ENCODE assay signal across 10 cellular contexts in genomic region chr22:38751066-38751421, GRCh38. TPM values are rescaled to one million over a fixed set of nuclear protein-coding genes. Genes with fewer than 3 reads are reported as not detected.
DNase-seq lines count a peak whose midpoint lies in the region; ATAC-seq and FAIRE-seq lines count a peak whose summit lies in the region.
"Had no signal": no experiment of that assay in that cellular context is flagged by ENCODE, and none has a peak within 500 bp of the region (broad histone marks: within the 10 kb centered on the region; RNA-seq: fewer than 3 reads in every experiment).

No MANE protein-coding gene starts in this region.

- H3K27ac ChIP-seq in epithelial cell of prostate (peak overlapping the region; percentile 79), small intestine (ENCODE audit: low read depth in 1 of 2, low read length in 1 of 2) (peak overlapping the region; percentile 12 to 55)
- H3K27ac ChIP-seq: SJSA1 had no signal

- CTCF ChIA-PET in T-cell (lab: Charles Lee) = interaction anchor here in 1 of 2 donors (1.4 kb wide), 1 partner anchor 45 kb away, joined by 7 read pairs; the partner anchor contains the start of gene GTPBP1

- H3K27me3 ChIP-seq in small intestine (ENCODE audit: control insufficient read depth in 2 of 2, insufficient read depth in 2 of 2, low read length in 2 of 2) = no peaks in the 10 kb centered on the region
- H3K27me3 ChIP-seq: SJSA1 had no signal

- DNase-seq in T-helper 1 cell (no peak), T-cell (no peak), epithelial cell of prostate (ENCODE audit: low read depth, low spot score) (no peak), small intestine (no peak), kidney glomerular epithelial cell (lab: John Stamatoyannopoulos, UW) (no peak), islet precursor cell (no peak)
- DNase-seq: DMS53 had no signal

- H3K4me1 Mint-ChIP-seq in T-helper 1 cell treated with Interleukin-12 subunit alpha and Interleukin-12 subunit beta and Interleukin-4 antibody, amounts not matched to agents 30 μg/mL and 1 μg/mL, for 36 hours (ENCODE audit: low read depth) = peaks cover 37% of the 10 kb centered on the region
- peaks cover 51 to 60% (median 59%) of the 10 kb centered on the region in 3 donors for H3K4me1 Mint-ChIP-seq in T-cell

- no peak for FAIRE-seq in small intestine (lab: Jason Lieb, UNC)

- H3K36me3 Mint-ChIP-seq in T-helper 1 cell treated with Interleukin-12 subunit alpha and Interleukin-12 subunit beta and Interleukin-4 antibody, amounts not matched to agents 30 μg/mL and 1 μg/mL, for 36 hours (ENCODE audit: low read depth) = peaks cover 56% of the 10 kb centered on the region
- peaks cover 64% of the 10 kb centered on the region for H3K36me3 Mint-ChIP-seq in T-cell

- H3K9me3 ChIP-seq in small intestine (ENCODE audit: control insufficient read depth, low read depth) = no peaks in the 10 kb centered on the region

- H3K4me3 ChIP-seq in small intestine (ENCODE audit: low read depth in 1 of 2, low read length in 2 of 2) = no peak overlapping the region
- H3K4me3 ChIP-seq: SJSA1 had no signal

- H3K27me3 Mint-ChIP-seq in T-helper 1 cell treated with Interleukin-12 subunit alpha and Interleukin-12 subunit beta and Interleukin-4 antibody, amounts not matched to agents 30 μg/mL and 1 μg/mL, for 36 hours (ENCODE audit: low read depth) = no peaks in the 10 kb centered on the region
- H3K27me3 Mint-ChIP-seq in T-cell = no peaks in the 10 kb centered on the region

- peaks cover 11 to 24% of the 10 kb centered on the region in 2 donors for H3K36me3 ChIP-seq in small intestine (ENCODE audit: control insufficient read depth in 2 of 2, insufficient read depth in 2 of 2, low read length in 2 of 2)

- ATAC-seq in T-cell (replicated peaks in 1 of 4) (no peak), HG03469 (IDR thresholded peaks at IDR 0.05; ENCODE audit: unreplicated experiment) (no peak)

- peak overlapping the region; percentile 97 for H3K27ac Mint-ChIP-seq in T-helper 1 cell treated with Interleukin-12 subunit alpha and Interleukin-12 subunit beta and Interleukin-4 antibody, amounts not matched to agents 30 μg/mL and 1 μg/mL, for 36 hours
- peak overlapping the region; percentile 100 for H3K27ac Mint-ChIP-seq in T-cell

- no peaks in the 10 kb centered on the region for H3K9me3 Mint-ChIP-seq in T-helper 1 cell treated with Interleukin-12 subunit alpha and Interleukin-12 subunit beta and Interleukin-4 antibody, amounts not matched to agents 30 μg/mL and 1 μg/mL, for 36 hours
- no peaks in the 10 kb centered on the region for H3K9me3 Mint-ChIP-seq in T-cell

- peaks cover 0 to 2% of the 10 kb centered on the region in 2 donors for H3K4me1 ChIP-seq in small intestine (ENCODE audit: control insufficient read depth in 2 of 2, insufficient read depth in 1 of 2, low read depth in 1 of 2, low read length in 1 of 2)

- WGBS in small intestine, 3 donors = 78 to 92% (median 86%) methylated on average over 12 of the region's 12 CpGs

- POLR2A ChIA-PET in T-cell (lab: Charles Lee) = interaction anchor here (0.6 to 1.2 kb wide), 2 partner anchors 46 to 272 kb away, joined by 3 to 9 read pairs; partner anchors contain the start of gene GTPBP1 (in 1 of the 2)

- peak overlapping the region; percentile 98 for H3K4me3 Mint-ChIP-seq in T-helper 1 cell treated with Interleukin-12 subunit alpha and Interleukin-12 subunit beta and Interleukin-4 antibody, amounts not matched to agents 30 μg/mL and 1 μg/mL, for 36 hours
- peak overlapping the region; percentile 91 to 100 (median 99) for H3K4me3 Mint-ChIP-seq in T-cell

RNA-seq across cellular contexts. Expression of gene SUN2, which starts 4.8 kb away (rescaled TPM):
- 1,000 to 10,000 TPM in 2 of 5 donors, 100 to 1,000 TPM in 3; 526 to 1,075 (median 979) TPM for total RNA-seq in T-cell
- 10 to 100 TPM; 19.0 to 94.2 (median 32.7) TPM for polyA plus RNA-seq in small intestine

RNA-seq across cellular contexts. Expression of gene DNAL4, which starts 42.9 kb away (rescaled TPM):
- total RNA-seq in T-cell = 10 to 100 TPM in 2 of 5 donors, 1 to 10 TPM in 3; 5.4 to 13.0 (median 8.8) TPM
- polyA plus RNA-seq in small intestine = 10 to 100 TPM in 1 of 3 donors, 1 to 10 TPM in 2; 9.2 to 17.4 (median 9.2) TPM

RNA-seq across cellular contexts. Expression of gene GTPBP1, which starts 45.3 kb away (rescaled TPM):
- total RNA-seq in T-cell = 100 to 1,000 TPM in 2 of 5 donors, 10 to 100 TPM in 3; 79.1 to 229 (median 83.3) TPM
- polyA plus RNA-seq in small intestine = 10 to 100 TPM; 13.0 to 25.8 (median 22.2) TPM

RNA-seq across cellular contexts. Expression of gene JOSD1, which starts 50.3 kb away (rescaled TPM):
- 100 to 1,000 TPM in 2 of 5 donors, 10 to 100 TPM in 3; 78.4 to 164 (median 83.5) TPM for total RNA-seq in T-cell
- polyA plus RNA-seq in small intestine = 10 to 100 TPM; 34.6 to 73.5 (median 39.4) TPM
